Comparison of ENCODE assay signal across 8 cellular contexts in genomic region chr16:58684001-58684353, GRCh38. TPM values are rescaled to one million over a fixed set of nuclear protein-coding genes. Genes with fewer than 3 reads are reported as not detected.
DNase-seq lines count a peak whose midpoint lies in the region; ATAC-seq, FAIRE-seq and TF ChIP-seq lines count a peak whose summit lies in the region.

No MANE protein-coding gene starts in this region.

- TF ChIP-seq RAD21 in GM12878 (IDR thresholded peaks at IDR 0.05; ENCODE audit: insufficient read depth, low read depth, low read length) = no peak

- H3K9me3 ChIP-seq in DND-41 (ENCODE audit: insufficient read depth, low read length, severe bottlenecking) (no peaks in the 10 kb centered on the region), GM12878 (replicated peaks; ENCODE audit: control insufficient read depth, insufficient read depth, low read length) (no peaks in the 10 kb centered on the region), kidney (ENCODE audit: control insufficient read depth in 1 of 2, low read length in 2 of 2) (no peaks in the 10 kb centered on the region)

- ATAC-seq in DND-41 (ENCODE audit: insufficient read depth, low read depth) = peak; percentile 15; the same call in 1 of the 3 replicates
- peak; percentile 36 for ATAC-seq in GM12878
- no peak for ATAC-seq in HG03280 (IDR thresholded peaks at IDR 0.05; ENCODE audit: unreplicated experiment)
- no peak for ATAC-seq in HG02588 (IDR thresholded peaks at IDR 0.05; ENCODE audit: unreplicated experiment)

- BruUV-seq in GM12878 (replicated peaks; lab: Mats Ljungman, UMichigan) = no TSS peak

- CTCF ChIA-PET in GM12878 (lab: Yijun Ruan, JAX) = interaction anchor here (0.6 to 1.6 kb wide), 3 partner anchors 18 to 395 kb away, joined by 3 to 11 read pairs (median 3); no protein-coding TSS in a partner anchor

- SMC1A ChIA-PET in GM12878 (lab: Charles Lee; ENCODE audit: uncharacterized antibody, unreplicated experiment) = interaction anchor here (0.6 to 1.6 kb wide), 3 partner anchors 9 to 72 kb away, joined by 3 to 5 read pairs (median 4); no protein-coding TSS in a partner anchor

- H3K36me3 ChIP-seq in DND-41 (ENCODE audit: insufficient read depth, low read length) (peaks cover 4% of the 10 kb centered on the region; the same call in 1 of the 2 replicates), GM12878 (ENCODE audit: control insufficient read depth in 2 of 2, insufficient read depth in 2 of 2, low read length in 1 of 2) (no peaks in the 10 kb centered on the region), kidney (ENCODE audit: control insufficient read depth in 1 of 2, insufficient read depth in 2 of 2, low read length in 2 of 2) (peaks cover 0 to 5% of the 10 kb centered on the region in 2 donors)

- H3K79me2 ChIP-seq in DND-41 (ENCODE audit: insufficient read depth, low read length) (peaks cover 8% of the 10 kb centered on the region; the same call in 1 of the 2 replicates), GM12878 (ENCODE audit: control insufficient read depth, insufficient read depth, low read length) (no peaks in the 10 kb centered on the region)

- in situ Hi-C loops in GM12878 (cut with MboI) = no loop called here

- intact Hi-C loops in GM12878 (cut with micrococcal nuclease; ENCODE audit: unreplicated experiment) = no loop called here
- intact Hi-C loops in kidney (cut with DNase I) = no loop called here

- no peak for TF ChIP-seq POLR2A in GM12878 (IDR thresholded peaks at IDR 0.05; ENCODE audit: low read depth, low read length)

- POLR2A ChIA-PET in GM12878 (lab: Charles Lee) = no interaction called here

- 26% methylated on average over 3 of the region's 3 CpGs for WGBS in GM12878 (ENCODE audit: insufficient coverage, insufficient replicate concordance, low lambda C conversion rate, missing lambda C conversion rate)

- FAIRE-seq in HTR-8/SVneo (lab: Jason Lieb, UNC) = peak; percentile 9
- FAIRE-seq in GM12878 (lab: Jason Lieb, UNC) = no peak
- FAIRE-seq in kidney (lab: Jason Lieb, UNC) = no peak

- H3K27ac ChIP-seq in DND-41 (ENCODE audit: low read length) = peak overlapping the region; percentile 68
- peak overlapping the region; percentile 46 for H3K27ac ChIP-seq in GM12878 (ENCODE audit: control insufficient read depth, insufficient read depth)
- peak overlapping the region in 1 of 2 donors; percentile 12 for H3K27ac ChIP-seq in kidney (ENCODE audit: low read depth in 2 of 2, low read length in 2 of 2)
- H3K27ac ChIP-seq in substantia nigra (ENCODE audit: low read depth, low read length, poor library complexity, severe bottlenecking) = peak overlapping the region; percentile 80

- peak overlapping the region; percentile 95 for H3K4me2 ChIP-seq in DND-41 (ENCODE audit: insufficient read depth, low read length)
- peak overlapping the region; percentile 98 for H3K4me2 ChIP-seq in GM12878 (ENCODE audit: control insufficient read depth, insufficient read depth)

- peak overlapping the region; percentile 61 to 90; a peak in 3 of 4 replicates for H3K4me3 ChIP-seq in DND-41 (ENCODE audit: low read depth in 1 of 2, low read length in 2 of 2)
- H3K4me3 ChIP-seq in GM12878 = peak overlapping the region; percentile 74
- H3K4me3 ChIP-seq in kidney (ENCODE audit: low read length in 2 of 2) = peak overlapping the region; percentile 89 to 93

- H3K4me1 ChIP-seq in DND-41 (ENCODE audit: insufficient read depth, low read length) (peaks cover 21% of the 10 kb centered on the region), GM12878 (ENCODE audit: control insufficient read depth, insufficient read depth, low read length) (peaks cover 10% of the 10 kb centered on the region; the same call in 1 of the 2 replicates), kidney (ENCODE audit: control insufficient read depth in 1 of 2, insufficient read depth in 1 of 2, low read depth in 1 of 2, low read length in 2 of 2) (peaks cover 4 to 13% of the 10 kb centered on the region in 2 donors)

- peak overlapping the region; percentile 69 for H3K9ac ChIP-seq in DND-41 (ENCODE audit: low read depth, low read length)
- peak overlapping the region; percentile 85 for H3K9ac ChIP-seq in GM12878 (ENCODE audit: control insufficient read depth, insufficient read depth, low read length)
- H3K9ac ChIP-seq in kidney (ENCODE audit: low read length in 2 of 2) = peak overlapping the region; percentile 62 to 85

- no peaks in the 10 kb centered on the region for H3K27me3 ChIP-seq in DND-41 (ENCODE audit: insufficient read depth, low read length, poor library complexity)
- H3K27me3 ChIP-seq in GM12878 (replicated peaks in 1 of 2; ENCODE audit: control insufficient read depth in 2 of 2, insufficient read depth in 2 of 2, low read length in 1 of 2) = no peaks in the 10 kb centered on the region

- H4K20me1 ChIP-seq in DND-41 (ENCODE audit: insufficient read depth, low read length) (peaks cover 3% of the 10 kb centered on the region; the same call in 1 of the 2 replicates), GM12878 (ENCODE audit: control insufficient read depth, insufficient read depth) (no peaks in the 10 kb centered on the region)

- H2AFZ ChIP-seq in DND-41 (ENCODE audit: low read depth, low read length) (peak overlapping the region; percentile 97), GM12878 (ENCODE audit: control insufficient read depth, low read depth, low read length) (peak overlapping the region; percentile 96)

- no peak for TF ChIP-seq EP300 in GM12878 (IDR thresholded peaks at IDR 0.05; ENCODE audit: borderline replicate concordance in 1 of 2, control insufficient read depth in 1 of 2, low read depth in 2 of 2, low read length in 2 of 2)

- DNase-seq in DND-41 = no peak
- DNase-seq in HTR-8/SVneo (ENCODE audit: insufficient read length, low spot score) = peak; percentile 18
- DNase-seq in GM12878 (ENCODE audit: low read depth, low spot score) = no peak
- no peak for DNase-seq in kidney
- no peak for DNase-seq in substantia nigra (lab: John Stamatoyannopoulos, UW)
- DNase-seq in activated CD4-positive, alpha-beta T cell treated with anti-CD3 and anti-CD28 coated beads for 48 hours = no peak

- RAD21 ChIA-PET in GM12878 (lab: Charles Lee; ENCODE audit: unreplicated experiment) = interaction anchor here (0.9 to 1.1 kb wide), 2 partner anchors 23 to 72 kb away, joined by 3 to 4 read pairs; no protein-coding TSS in a partner anchor

- TF ChIP-seq CTCF in DND-41 (IDR thresholded peaks at IDR 0.05; ENCODE audit: borderline replicate concordance, extremely low read depth, low read length, poor library complexity, severe bottlenecking) = no peak
- TF ChIP-seq CTCF in GM12878 (IDR thresholded peaks at IDR 0.05 in 2 of 3, conservative IDR thresholded peaks at IDR 0.05 in 1 of 3; ENCODE audit: control insufficient read depth in 2 of 3, extremely low read depth in 1 of 3, insufficient read depth in 1 of 3, low read depth in 3 of 3, low read length in 3 of 3) = no peak
- no peak for TF ChIP-seq CTCF in kidney (IDR thresholded peaks at IDR 0.05; ENCODE audit: borderline replicate concordance, extremely low read depth, insufficient read depth)

RNA-seq across cellular contexts. Expression of gene SLC38A7, which starts 0.6 kb away (rescaled TPM):
- total RNA-seq in GM12878 (2013; cell fraction: nucleolus; rRNA removed) = 16.7 and 19.5 TPM in 2 replicates
- total RNA-seq in GM12878 (2014; rRNA removed) (3.0 and 3.8 TPM in 2 replicates), GM12878 (2014; rRNA removed; fragmentation: Illumina TruSeq; extraction: Trizol) (3.4 and 4.0 TPM in 2 replicates), GM12878 (2021) (6.2 and 7.8 TPM in 2 replicates), kidney (22.7 TPM)
- 2.2 TPM for polyA plus RNA-seq in GM12878 (2011; ENCODE audit: low read depth)
- polyA plus RNA-seq in GM12878 (2011; rRNA removed) (1.1 and 2.8 TPM in 2 replicates), GM12878 (2014; fragmentation: Illumina TruSeq; extraction: Trizol) (4.9 and 5.5 TPM in 2 replicates), GM12878 (2014; fragmentation: Nextera tagmentation; extraction: Ambion mirVana) (1 to 10 TPM; 1.4 TPM), GM12878 (2014; rRNA removed) (5.8 and 6.1 TPM in 2 replicates), GM12878 (2016; fragmentation: Nextera tagmentation; extraction: Ambion mirVana) (1 to 10 TPM; 5.6 to 5.9 TPM), kidney (ENCODE audit: insufficient read depth, low read depth, low replicate concordance) (8.2 TPM)
- polyA plus RNA-seq in GM12878 (2011; cell fraction: cytosol; rRNA removed) = 3.1 and 4.5 TPM in 2 replicates
- 4.4 and 7.4 TPM in 2 replicates for polyA plus RNA-seq in GM12878 (2011; cell fraction: nucleus; rRNA removed)
- 2.8 and 3.4 TPM in 2 replicates for polyA plus RNA-seq in GM12878 (2012)
- 8.6 and 8.7 TPM in 2 replicates for polyA minus RNA-seq in GM12878 (2011; rRNA and poly(A)+ RNA removed)
- 1.9 and 4.0 TPM in 2 replicates for polyA minus RNA-seq in GM12878 (2011; cell fraction: cytosol; rRNA and poly(A)+ RNA removed)
- polyA minus RNA-seq in GM12878 (2011; cell fraction: nucleus; rRNA and poly(A)+ RNA removed) = 5.8 and 14.1 TPM in 2 replicates

RNA-seq across cellular contexts. Expression of gene GOT2, which starts 50.1 kb away (rescaled TPM):
- 34.0 and 35.6 TPM in 2 replicates for total RNA-seq in GM12878 (2013; cell fraction: nucleolus; rRNA removed)
- total RNA-seq in GM12878 (2014; rRNA removed) (86.4 and 91.0 TPM in 2 replicates), GM12878 (2014; rRNA removed; fragmentation: Illumina TruSeq; extraction: Trizol) (53.9 and 54.7 TPM in 2 replicates), GM12878 (2021) (131 and 132 TPM in 2 replicates), kidney (81.4 TPM)
- polyA plus RNA-seq in GM12878 (2011; ENCODE audit: low read depth) = 44.9 TPM
- polyA plus RNA-seq in GM12878 (2011; rRNA removed) (39.2 and 41.7 TPM in 2 replicates), GM12878 (2014; fragmentation: Illumina TruSeq; extraction: Trizol) (145 and 156 TPM in 2 replicates), GM12878 (2014; fragmentation: Nextera tagmentation; extraction: Ambion mirVana) (10 to 100 TPM; 79.4 to 81.0 TPM), GM12878 (2014; rRNA removed) (59.3 and 63.2 TPM in 2 replicates), GM12878 (2016; fragmentation: Nextera tagmentation; extraction: Ambion mirVana) (100 to 1,000 TPM; 231 to 235 TPM), kidney (ENCODE audit: insufficient read depth, low read depth, low replicate concordance) (160 TPM)
- 48.2 and 71.8 TPM in 2 replicates for polyA plus RNA-seq in GM12878 (2011; cell fraction: cytosol; rRNA removed)
- polyA plus RNA-seq in GM12878 (2011; cell fraction: nucleus; rRNA removed) = 66.9 and 82.5 TPM in 2 replicates
- polyA plus RNA-seq in GM12878 (2012) = 49.6 and 65.4 TPM in 2 replicates
- 46.4 and 47.4 TPM in 2 replicates for polyA minus RNA-seq in GM12878 (2011; rRNA and poly(A)+ RNA removed)
- polyA minus RNA-seq in GM12878 (2011; cell fraction: cytosol; rRNA and poly(A)+ RNA removed) = 55.7 and 57.1 TPM in 2 replicates
- polyA minus RNA-seq in GM12878 (2011; cell fraction: nucleus; rRNA and poly(A)+ RNA removed) = 15.7 and 25.8 TPM in 2 replicates

RNA-seq across cellular contexts. Expression of gene CNOT1, which starts 54.4 kb away (rescaled TPM):
- total RNA-seq in GM12878 (2013; cell fraction: nucleolus; rRNA removed) = 334 and 351 TPM in 2 replicates
- 246 and 249 TPM in 2 replicates for total RNA-seq in GM12878 (2014; rRNA removed)
- total RNA-seq in GM12878 (2014; rRNA removed; fragmentation: Illumina TruSeq; extraction: Trizol) = 220 and 225 TPM in 2 replicates
- total RNA-seq in GM12878 (2021) = 199 and 213 TPM in 2 replicates
- 216 TPM for polyA plus RNA-seq in GM12878 (2011; ENCODE audit: low read depth)
- 188 and 233 TPM in 2 replicates for polyA plus RNA-seq in GM12878 (2011; rRNA removed)
- polyA plus RNA-seq in GM12878 (2011; cell fraction: cytosol; rRNA removed) = 235 and 250 TPM in 2 replicates
- polyA plus RNA-seq in GM12878 (2011; cell fraction: nucleus; rRNA removed) = 183 and 244 TPM in 2 replicates
- 163 and 203 TPM in 2 replicates for polyA plus RNA-seq in GM12878 (2012)
- 219 and 223 TPM in 2 replicates for polyA plus RNA-seq in GM12878 (2014; fragmentation: Illumina TruSeq; extraction: Trizol)
- polyA plus RNA-seq in GM12878 (2014; fragmentation: Nextera tagmentation; extraction: Ambion mirVana) = 100 to 1,000 TPM; 101 to 131 TPM
- 136 and 162 TPM in 2 replicates for polyA plus RNA-seq in GM12878 (2014; rRNA removed)
- polyA plus RNA-seq in GM12878 (2016; fragmentation: Nextera tagmentation; extraction: Ambion mirVana) = 100 to 1,000 TPM; 115 to 117 TPM
- polyA minus RNA-seq in GM12878 (2011; rRNA and poly(A)+ RNA removed) = 619 and 877 TPM in 2 replicates
- 180 and 231 TPM in 2 replicates for polyA minus RNA-seq in GM12878 (2011; cell fraction: cytosol; rRNA and poly(A)+ RNA removed)
- 159 and 214 TPM in 2 replicates for polyA minus RNA-seq in GM12878 (2011; cell fraction: nucleus; rRNA and poly(A)+ RNA removed)
- total RNA-seq in kidney = 147 TPM
- 54.8 TPM for polyA plus RNA-seq in kidney (ENCODE audit: insufficient read depth, low read depth, low replicate concordance)

Comparison
In these comparisons a context has a peak if more than half of its experiments do, and no peak if none do; other contexts are left out.
1. ATAC-seq: peak in DND-41 (single experiment) and GM12878 (single experiment); none in HG03280 (single experiment) and HG02588 (single experiment).
2. Peak in every context shown above with its lines, with median percentiles within 50 percentile points of each other: H3K4me3 ChIP-seq and H3K9ac ChIP-seq.